8 cellular contexts compared by ENCODE assay signal in the genomic region with DNA sequence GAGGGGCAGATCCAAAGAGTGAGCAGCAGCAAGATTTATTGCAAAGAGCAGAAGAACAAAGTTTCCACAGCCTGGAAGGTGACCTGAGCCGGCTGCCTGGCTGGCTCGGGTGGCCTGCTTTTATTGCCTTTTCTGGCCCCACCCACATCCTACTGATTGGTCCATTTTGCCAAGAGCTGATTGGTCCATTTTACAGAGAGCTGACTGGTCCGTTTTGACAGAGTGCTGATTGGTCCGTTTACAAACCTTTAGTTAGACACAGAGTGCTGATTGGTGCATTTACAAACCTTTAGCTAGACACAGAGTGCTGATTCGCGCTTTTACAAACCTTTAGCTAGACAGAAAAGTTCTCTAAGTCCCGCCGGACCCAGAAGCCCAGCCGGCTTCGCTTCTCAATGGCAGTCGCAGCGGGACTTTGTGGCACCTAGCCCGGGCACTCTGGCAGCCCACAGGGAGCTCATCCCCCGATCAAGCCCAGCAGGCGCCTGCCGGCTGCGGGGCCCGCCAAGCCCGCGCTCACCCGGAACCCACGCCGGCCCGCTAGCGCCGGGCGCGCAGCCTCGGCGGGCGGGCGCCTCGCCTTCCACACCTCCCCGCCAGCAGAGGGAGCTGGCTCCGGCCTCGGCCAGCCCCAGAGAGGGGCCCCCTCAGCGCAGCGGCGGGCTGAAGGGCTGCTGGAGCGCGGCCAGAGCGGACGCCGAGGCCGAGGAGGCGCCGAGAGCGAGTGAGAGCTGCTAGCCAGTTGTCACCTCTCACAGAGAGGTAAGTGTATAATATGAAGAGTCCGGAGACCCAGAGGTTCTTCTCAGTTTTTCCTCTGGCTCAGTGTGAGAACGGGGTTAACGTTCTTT.
DNase-seq lines count a peak whose midpoint lies in the region; ATAC-seq and TF ChIP-seq lines count a peak whose summit lies in the region.

No MANE protein-coding gene starts in this region.

- H3K4me1 Mint-ChIP-seq in activated CD4-positive, alpha-beta T cell treated with anti-CD3 and anti-CD28 coated beads, Interleukin-2, amount 10 ng/mL, durations not matched to agents 7 days and 5 days: no peaks in the 10 kb centered on the region

- H3K9ac ChIP-seq in mammary epithelial cell (ENCODE audit: insufficient read depth, low read length): peak overlapping the region; percentile 23

- no peaks in the 10 kb centered on the region for H3K27me3 ChIP-seq in mammary epithelial cell (ENCODE audit: insufficient read depth, low read length)
- no peaks in the 10 kb centered on the region for H3K27me3 ChIP-seq in lower lobe of right lung (ENCODE audit: low read depth)
- no peaks in the 10 kb centered on the region for H3K27me3 ChIP-seq in upper lobe of right lung

- no peak overlapping the region for H3K27ac Mint-ChIP-seq in activated CD4-positive, alpha-beta T cell treated with anti-CD3 and anti-CD28 coated beads, Interleukin-2, amount 10 ng/mL, durations not matched to agents 7 days and 5 days

- H3K27ac ChIP-seq in mammary epithelial cell (ENCODE audit: insufficient read depth, low read depth, low read length): no peak overlapping the region
- H3K27ac ChIP-seq in lower lobe of right lung: no peak overlapping the region
- peak overlapping the region; percentile 61 for H3K27ac ChIP-seq in upper lobe of right lung

- no peaks in the 10 kb centered on the region for H3K36me3 Mint-ChIP-seq in activated CD4-positive, alpha-beta T cell treated with anti-CD3 and anti-CD28 coated beads, Interleukin-2, amount 10 ng/mL, durations not matched to agents 7 days and 5 days (ENCODE audit: low read depth)

- BruUV-seq in mammary epithelial cell (replicated peaks; lab: Mats Ljungman, UMichigan): no TSS peak

- H3K4me1 ChIP-seq in mammary epithelial cell (ENCODE audit: insufficient read depth, low read length) (no peaks in the 10 kb centered on the region), lower lobe of right lung (no peaks in the 10 kb centered on the region), upper lobe of right lung (no peaks in the 10 kb centered on the region)

- H3K4me3 Mint-ChIP-seq in activated CD4-positive, alpha-beta T cell treated with anti-CD3 and anti-CD28 coated beads, Interleukin-2, amount 10 ng/mL, durations not matched to agents 7 days and 5 days: peak overlapping the region; percentile 57

- dilution Hi-C loops in mammary epithelial cell (cut with HindIII; ENCODE audit: low sequenced_read_pairs): no loop called here

- TF ChIP-seq CTCF in mammary epithelial cell (conservative IDR thresholded peaks at IDR 0.05 in 1 of 2, IDR thresholded peaks at IDR 0.05 in 1 of 2; ENCODE audit: extremely low read depth in 1 of 2, insufficient read depth in 1 of 2, low read depth in 1 of 2, low read length in 2 of 2): peak; percentile 6 to 41
- TF ChIP-seq CTCF in lower lobe of right lung (IDR thresholded peaks at IDR 0.05): peak; percentile 38
- TF ChIP-seq CTCF in upper lobe of right lung (IDR thresholded peaks at IDR 0.05): peak; percentile 36

- POLR2A ChIA-PET in activated CD4-positive, alpha-beta T cell treated with anti-CD3 and anti-CD28 coated beads, Interleukin-2, amount 10 ng/mL, durations not matched to agents 7 days and 5 days (lab: Charles Lee): no interaction called here

- in situ Hi-C loops in mammary epithelial cell (cut with MboI; ENCODE audit: low sequenced_read_pairs in 2 of 2): no loop called here

- WGBS in mammary epithelial cell (ENCODE audit: low coverage, missing lambda C conversion rate): 64% methylated on average over 6 of the region's 51 CpGs

- H3K27me3 Mint-ChIP-seq in activated CD4-positive, alpha-beta T cell treated with anti-CD3 and anti-CD28 coated beads, Interleukin-2, amount 10 ng/mL, durations not matched to agents 7 days and 5 days: no peaks in the 10 kb centered on the region

- no peaks in the 10 kb centered on the region for H3K9me3 ChIP-seq in mammary epithelial cell (replicated peaks; ENCODE audit: insufficient read depth, low read length)
- peaks cover 8% of the 10 kb centered on the region for H3K9me3 ChIP-seq in lower lobe of right lung
- no peaks in the 10 kb centered on the region for H3K9me3 ChIP-seq in upper lobe of right lung

- H2AFZ ChIP-seq in mammary epithelial cell (ENCODE audit: low read depth, low read length): peak overlapping the region; percentile 74

- no peak for DNase-seq in activated CD4-positive, alpha-beta T cell treated with anti-CD3 and anti-CD28 coated beads, Interleukin-2, amount 10 ng/mL, durations not matched to agents 7 days and 5 days
- no peak for DNase-seq in activated CD4-positive, alpha-beta T cell treated with anti-CD3 and anti-CD28 coated beads, Interleukin-2, amount 50 U/mL, for 1 hour
- DNase-seq in mammary epithelial cell (peak; percentile 54), lower lobe of right lung (peak; percentile 56), upper lobe of right lung (peak; percentile 71), cortex of kidney (lab: John Stamatoyannopoulos, UW) (no peak), DMS53 treated with DMSO at 0.1 percent for 48 hours (lab: John Stamatoyannopoulos, UW; ENCODE audit: unreplicated experiment) (no peak)

- H3K36me3 ChIP-seq in mammary epithelial cell (ENCODE audit: insufficient read depth, low read length) (no peaks in the 10 kb centered on the region), lower lobe of right lung (no peaks in the 10 kb centered on the region), upper lobe of right lung (no peaks in the 10 kb centered on the region)

- ATAC-seq in lower lobe of right lung: peak; percentile 85 to 87
- peak; percentile 91 for ATAC-seq in upper lobe of right lung
- no peak for ATAC-seq in GM21390 (IDR thresholded peaks at IDR 0.05; ENCODE audit: unreplicated experiment)

- no peaks in the 10 kb centered on the region for H3K79me2 ChIP-seq in mammary epithelial cell (ENCODE audit: insufficient read depth, low read length)

- intact Hi-C loops in mammary epithelial cell (cut with micrococcal nuclease): no loop called here
- intact Hi-C loops in lower lobe of right lung (cut with DNase I): no loop called here
- intact Hi-C loops in upper lobe of right lung (cut with DNase I): no loop called here

- CTCF ChIA-PET in activated CD4-positive, alpha-beta T cell treated with anti-CD3 and anti-CD28 coated beads, Interleukin-2, amount 10 ng/mL, durations not matched to agents 7 days and 5 days (lab: Charles Lee): no interaction called here
- CTCF ChIA-PET in mammary epithelial cell (lab: Charles Lee; ENCODE audit: low non-redundant PET): no interaction called here

- peaks cover 4% of the 10 kb centered on the region for H3K9me3 Mint-ChIP-seq in activated CD4-positive, alpha-beta T cell treated with anti-CD3 and anti-CD28 coated beads, Interleukin-2, amount 10 ng/mL, durations not matched to agents 7 days and 5 days

- H3K4me3 ChIP-seq in mammary epithelial cell (replicated peaks in 1 of 3; ENCODE audit: insufficient read depth in 1 of 3, low read depth in 2 of 3, low read length in 3 of 3) (peak overlapping the region; percentile 42 to 54 (median 52)), lower lobe of right lung (peak overlapping the region; percentile 46), upper lobe of right lung (peak overlapping the region; percentile 52)

- H4K20me1 ChIP-seq in mammary epithelial cell (ENCODE audit: insufficient read depth, low read length): no peaks in the 10 kb centered on the region

- peak overlapping the region; percentile 60 for H3K4me2 ChIP-seq in mammary epithelial cell (ENCODE audit: insufficient read depth, low read depth, low read length)

Comparison
In these comparisons a context has a peak if more than half of its experiments do, and no peak if none do; other contexts are left out.
1. DNase-seq: peak in mammary epithelial cell (single experiment), lower lobe of right lung (single experiment) and upper lobe of right lung (single experiment); none in activated CD4-positive, alpha-beta T cell treated with anti-CD3 and anti-CD28 coated beads, Interleukin-2, amount 10 ng/mL, durations not matched to agents 7 days and 5 days (single experiment), activated CD4-positive, alpha-beta T cell treated with anti-CD3 and anti-CD28 coated beads, Interleukin-2, amount 50 U/mL, for 1 hour (single experiment), cortex of kidney (single experiment) and DMS53 treated with DMSO at 0.1 percent for 48 hours (single experiment).
2. Peak in every context shown above with its lines, with median percentiles within 50 percentile points of each other: H3K4me3 ChIP-seq and CTCF ChIP-seq.